ENCODE assay signal across 9 cellular contexts in the genomic region with DNA sequence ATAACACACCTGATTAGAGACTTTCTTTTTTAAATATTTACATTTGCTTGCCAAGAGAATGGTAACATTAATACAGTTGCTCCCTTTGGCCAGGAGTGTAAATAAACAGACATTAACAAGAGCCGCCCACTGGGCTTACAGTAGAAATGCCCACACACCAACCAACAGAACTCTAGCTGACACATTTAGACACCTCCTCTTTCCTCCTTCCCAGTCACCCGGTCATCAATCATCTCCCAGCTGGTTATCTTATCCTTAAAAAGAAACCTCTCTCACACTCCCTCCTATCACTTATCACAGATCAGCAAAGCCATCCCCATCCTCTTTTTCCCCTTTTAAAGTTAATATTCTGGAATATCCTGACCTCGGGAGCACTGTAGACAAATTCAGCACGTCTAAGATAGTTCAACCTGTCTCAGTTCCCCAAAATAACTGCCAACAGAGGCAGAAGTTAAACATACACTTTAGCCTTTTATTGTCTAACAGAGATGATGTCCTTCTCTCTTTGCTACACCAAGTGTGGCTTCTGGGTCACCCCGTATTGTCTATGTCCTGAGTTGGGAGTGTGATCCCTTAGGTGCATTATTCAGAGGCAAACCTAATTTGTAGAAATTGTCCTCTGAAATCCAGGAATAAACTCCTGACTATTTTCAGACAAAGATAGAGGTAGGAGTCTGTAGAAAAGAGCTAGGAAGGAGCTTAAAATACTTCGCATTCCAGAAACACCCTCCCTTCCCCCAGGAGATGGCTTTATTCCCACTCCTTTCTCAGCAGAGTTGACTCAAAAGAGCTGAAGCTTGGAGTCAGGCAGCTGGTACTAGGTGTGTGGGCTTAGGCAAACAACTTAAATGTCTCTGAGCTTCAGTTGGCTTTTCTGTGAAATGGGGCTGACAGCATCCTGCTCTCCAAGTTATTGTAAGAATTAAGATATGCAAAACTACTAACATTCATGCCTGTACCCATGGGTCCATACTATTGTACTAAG. TPM values are rescaled to one million over a fixed set of nuclear protein-coding genes. Genes with fewer than 3 reads are reported as not detected.
DNase-seq lines count a peak whose midpoint lies in the region; ATAC-seq, FAIRE-seq and TF ChIP-seq lines count a peak whose summit lies in the region.
"Had no signal": no experiment of that assay in that cellular context is flagged by ENCODE, and none has a peak within 500 bp of the region (broad histone marks: within the 10 kb centered on the region; RNA-seq: fewer than 3 reads in every experiment).

No MANE protein-coding gene starts in this region.

- TF ChIP-seq CTCF in neural progenitor cell (IDR thresholded peaks at IDR 0.05), result no peak
- TF ChIP-seq CTCF in transverse colon (IDR thresholded peaks at IDR 0.05), result no peak

- peaks cover 13% of the 10 kb centered on the region for H3K36me3 Mint-ChIP-seq in neural progenitor cell
- H3K36me3 Mint-ChIP-seq in natural killer cell treated with Interleukin-12 subunit alpha and Interleukin-12 subunit beta and Interleukin-15 and Interleukin-18, amount 100 ng/mL, for 72 hours, result no peaks in the 10 kb centered on the region

- peak overlapping the region; percentile 78 for H3K4me2 ChIP-seq in neural progenitor cell

- H3K79me2 ChIP-seq in neural progenitor cell (ENCODE audit: low read depth), result peaks cover 14% of the 10 kb centered on the region

- in situ Hi-C loops in transverse colon (cut with MboI; ENCODE audit: low pct_ligation_motif_present in 1 of 4, low pct_unique_long_range_greater_than_20kb in 1 of 4, low sequenced_read_pairs in 3 of 4), result no loop called here

- peak overlapping the region; percentile 98 for H3K27ac Mint-ChIP-seq in neural progenitor cell
- no peak overlapping the region for H3K27ac Mint-ChIP-seq in natural killer cell treated with Interleukin-12 subunit alpha and Interleukin-12 subunit beta and Interleukin-15 and Interleukin-18, amount 100 ng/mL, for 72 hours

- TF ChIP-seq EP300 in transverse colon (IDR thresholded peaks at IDR 0.05; ENCODE audit: low read depth), result no peak

- H3K4me3 ChIP-seq in neural progenitor cell, result peak overlapping the region; percentile 34
- H3K4me3 ChIP-seq in transverse colon, result no peak overlapping the region

- H3K9ac ChIP-seq in neural progenitor cell, result no peak overlapping the region

- H3K27me3 ChIP-seq in neural progenitor cell (no peaks in the 10 kb centered on the region), transverse colon (no peaks in the 10 kb centered on the region)

- H3K27me3 Mint-ChIP-seq in neural progenitor cell (ENCODE audit: insufficient read depth, low read depth), result peaks cover 7% of the 10 kb centered on the region
- peaks cover 28 to 43% of the 10 kb centered on the region in 2 donors for H3K27me3 Mint-ChIP-seq in natural killer cell treated with Interleukin-12 subunit alpha and Interleukin-12 subunit beta and Interleukin-15 and Interleukin-18, amount 100 ng/mL, for 72 hours

- H3K4me3 Mint-ChIP-seq in neural progenitor cell, result peak overlapping the region; percentile 33
- H3K4me3 Mint-ChIP-seq in natural killer cell treated with Interleukin-12 subunit alpha and Interleukin-12 subunit beta and Interleukin-15 and Interleukin-18, amount 100 ng/mL, for 72 hours, result no peak overlapping the region

- ATAC-seq in HG03378 (IDR thresholded peaks at IDR 0.05; ENCODE audit: unreplicated experiment), result no peak
- no peak for ATAC-seq in natural killer cell treated with Interleukin-12 subunit alpha and Interleukin-12 subunit beta and Interleukin-15 and Interleukin-18, amount 100 ng/mL, for 72 hours

- DNase-seq in GM12891 (ENCODE audit: insufficient read length, low spot score), result no peak
- peak; percentile 95 for DNase-seq in NCI-H226
- peak; percentile 47 for DNase-seq in dermis blood vessel endothelial cell
- peak; percentile 89 for DNase-seq in neural progenitor cell (ENCODE audit: low spot score)
- DNase-seq in natural killer cell treated with Interleukin-12 subunit alpha and Interleukin-12 subunit beta and Interleukin-15 and Interleukin-18, amount 100 ng/mL, for 72 hours (ENCODE audit: low spot score), result no peak
- no peak for DNase-seq in transverse colon
- DNase-seq in NCI-H1436 (lab: John Stamatoyannopoulos, UW), result no peak

- no peaks in the 10 kb centered on the region for H3K9me3 Mint-ChIP-seq in neural progenitor cell
- no peaks in the 10 kb centered on the region for H3K9me3 Mint-ChIP-seq in natural killer cell treated with Interleukin-12 subunit alpha and Interleukin-12 subunit beta and Interleukin-15 and Interleukin-18, amount 100 ng/mL, for 72 hours

- H3F3A ChIP-seq in neural progenitor cell (ENCODE audit: low read depth), result peaks cover 48% of the 10 kb centered on the region

- whole genome bisulfite sequencing in transverse colon (ENCODE audit: low coverage in 1 of 2), 2 donors, result 13 to 30% methylated on average over 5 to 6 of the region's 6 CpGs

- intact Hi-C loops in transverse colon (cut with DNase I; ENCODE audit: low total_unique reads), result no loop called here

- no peak overlapping the region for H2AFZ ChIP-seq in neural progenitor cell (replicated peaks)

- H3K36me3 ChIP-seq in neural progenitor cell (no peaks in the 10 kb centered on the region), transverse colon (no peaks in the 10 kb centered on the region)

- no peaks in the 10 kb centered on the region for H3K9me3 ChIP-seq in neural progenitor cell (ENCODE audit: low read depth)
- H3K9me3 ChIP-seq in transverse colon, result no peaks in the 10 kb centered on the region

- peaks cover 6% of the 10 kb centered on the region for H4K20me1 ChIP-seq in neural progenitor cell (ENCODE audit: low read depth)

- peaks cover 68% of the 10 kb centered on the region for H3K4me1 ChIP-seq in neural progenitor cell
- peaks cover 0 to 12% (median 3%) of the 10 kb centered on the region in 4 donors for H3K4me1 ChIP-seq in transverse colon

- H3K4me1 Mint-ChIP-seq in neural progenitor cell, result peaks cover 78% of the 10 kb centered on the region
- no peaks in the 10 kb centered on the region for H3K4me1 Mint-ChIP-seq in natural killer cell treated with Interleukin-12 subunit alpha and Interleukin-12 subunit beta and Interleukin-15 and Interleukin-18, amount 100 ng/mL, for 72 hours (ENCODE audit: low read depth in 2 of 2)

- H3K27ac ChIP-seq in neural progenitor cell (peak overlapping the region; percentile 99), transverse colon (no peak overlapping the region)

- peak; percentile 67 for FAIRE-seq in GM12891 (lab: Jason Lieb, UNC)
- FAIRE-seq: islet of Langerhans had no signal

- no peak for TF ChIP-seq POLR2A in GM12891 (IDR thresholded peaks at IDR 0.05; ENCODE audit: low read depth, low read length)
- TF ChIP-seq POLR2A in transverse colon (IDR thresholded peaks at IDR 0.05), result no peak

TF ChIP-seq in GM12891, 5 proteins besides CTCF, POLR2A, EP300 and RAD21:
- TF ChIP-seq SPI1 (IDR thresholded peaks at IDR 0.05; ENCODE audit: low read depth, low read length) (peak; percentile 78), PAX5 (IDR thresholded peaks at IDR 0.05; ENCODE audit: insufficient read depth, low read length, severe bottlenecking) (no peak)

RNA-seq across cellular contexts. Expression of a gene that starts 8.8 kb away (rescaled TPM):
- polyA plus RNA-seq in GM12891 (2012; ENCODE audit: low read depth, missing spikeins), result 1.2 TPM
- 0.17 and 0.28 TPM in 2 replicates for total RNA-seq in dermis blood vessel endothelial cell
- total RNA-seq in neural progenitor cell (ENCODE audit: low replicate concordance), result 21.8 and 39.8 TPM in 2 replicates
- total RNA-seq in natural killer cell treated with Interleukin-12 subunit alpha and Interleukin-12 subunit beta and Interleukin-15 and Interleukin-18, amount 100 ng/mL, for 72 hours, result under 1 TPM; 0.33 to 0.36 TPM
- total RNA-seq in transverse colon, result 10 to 100 TPM; 14.2 to 27.3 (median 15.8) TPM

RNA-seq across cellular contexts. Expression of a gene that starts 9.6 kb away (rescaled TPM):
- 20.9 TPM for polyA plus RNA-seq in GM12891 (2012; ENCODE audit: low read depth, missing spikeins)
- total RNA-seq in dermis blood vessel endothelial cell (17.3 and 19.4 TPM in 2 replicates), neural progenitor cell (ENCODE audit: low replicate concordance) (45.1 and 64.8 TPM in 2 replicates), transverse colon (10 to 100 TPM; 16.8 to 35.4 (median 19.2) TPM)
- total RNA-seq in natural killer cell treated with Interleukin-12 subunit alpha and Interleukin-12 subunit beta and Interleukin-15 and Interleukin-18, amount 100 ng/mL, for 72 hours, result 10 to 100 TPM; 17.8 to 34.3 TPM

Comparison
In these comparisons a context has a peak if more than half of its experiments do, and no peak if none do; other contexts are left out.
1. DNase-seq: peak in NCI-H226 (single experiment), dermis blood vessel endothelial cell (single experiment) and neural progenitor cell (single experiment); none in GM12891 (single experiment), natural killer cell treated with Interleukin-12 subunit alpha and Interleukin-12 subunit beta and Interleukin-15 and Interleukin-18, amount 100 ng/mL, for 72 hours (single experiment), transverse colon (single experiment) and NCI-H1436 (single experiment).
2. RNA of a gene that starts 8.8 kb away (total RNA-seq): 21.8 to 39.8 TPM in neural progenitor cell and 14.2 to 27.3 TPM in transverse colon; 0.33 to 0.36 TPM in natural killer cell treated with Interleukin-12 subunit alpha and Interleukin-12 subunit beta and Interleukin-15 and Interleukin-18, amount 100 ng/mL, for 72 hours and 0.17 to 0.28 TPM in dermis blood vessel endothelial cell; every median in the first group is over 10 times any median in the second.